Comparison of ENCODE assay signal across 14 cellular contexts in the genomic region with DNA sequence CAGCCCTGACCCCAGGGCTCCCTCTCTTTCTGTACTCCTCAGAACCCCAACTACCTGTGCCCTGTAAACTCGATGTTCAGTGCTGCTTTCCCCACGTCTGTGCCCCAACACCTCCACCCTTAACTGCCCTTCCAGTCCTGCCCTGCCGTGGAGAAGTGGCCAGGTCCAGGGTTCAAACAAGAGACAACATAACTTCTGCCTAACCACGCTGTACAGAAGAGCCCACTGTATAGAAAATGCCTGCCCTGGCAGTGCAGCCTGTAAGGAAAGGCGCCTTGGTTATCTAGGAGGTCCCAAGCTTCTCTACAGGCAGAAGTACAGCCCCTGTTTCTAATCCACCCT. TPM values are rescaled to one million over a fixed set of nuclear protein-coding genes. Genes with fewer than 3 reads are reported as not detected.
A peak's percentile ranks its signal among the peaks of the same experiment; 100 is the strongest.
DNase-seq lines count a peak whose midpoint lies in the region; ATAC-seq lines count a peak whose summit lies in the region.
"Had no signal": no experiment of that assay in that cellular context is flagged by ENCODE, and none has a peak within 500 bp of the region (broad histone marks: within the 10 kb centered on the region; RNA-seq: fewer than 3 reads in every experiment).

No MANE protein-coding gene starts in this region.

- H3K27ac Mint-ChIP-seq in CD4-positive, CD25-positive, alpha-beta regulatory T cell = no peak overlapping the region
- H3K27ac Mint-ChIP-seq in activated naive CD8-positive, alpha-beta T cell = no peak overlapping the region
- peak overlapping the region in 2 of 9 donors; percentile 55 to 84 for H3K27ac Mint-ChIP-seq in naive thymus-derived CD4-positive, alpha-beta T cell

- POLR2A ChIA-PET in naive thymus-derived CD4-positive, alpha-beta T cell (lab: Charles Lee) = no interaction called here

- no peaks in the 10 kb centered on the region for H3K9me3 ChIP-seq in CD4-positive, CD25-positive, alpha-beta regulatory T cell (ENCODE audit: control insufficient read depth in 2 of 2, low read length in 2 of 2)
- H3K9me3 ChIP-seq in naive thymus-derived CD4-positive, alpha-beta T cell (ENCODE audit: control insufficient read depth in 2 of 3, low read length in 3 of 3) = no peaks in the 10 kb centered on the region
- H3K9me3 ChIP-seq: lower lobe of right lung, testis had no signal

- intact Hi-C loops in naive thymus-derived CD4-positive, alpha-beta T cell (cut with micrococcal nuclease) = loop anchor here in 1 of 2 donors (5.0 kb wide), 1 partner anchor 187 kb away; no protein-coding TSS in a partner anchor

- peaks cover 35% of the 10 kb centered on the region for H3K4me1 ChIP-seq in CD4-positive, CD25-positive, alpha-beta regulatory T cell (ENCODE audit: control insufficient read depth, insufficient read depth, low read length, poor library complexity, severe bottlenecking)
- H3K4me1 ChIP-seq in naive thymus-derived CD4-positive, alpha-beta T cell (ENCODE audit: control insufficient read depth in 2 of 2, insufficient read depth in 2 of 2, low read length in 2 of 2) = no peaks in the 10 kb centered on the region
- H3K4me1 ChIP-seq: testis had no signal

- no peaks in the 10 kb centered on the region for H3K36me3 ChIP-seq in CD4-positive, CD25-positive, alpha-beta regulatory T cell (ENCODE audit: control insufficient read depth, insufficient read depth, low read length)
- H3K36me3 ChIP-seq in naive thymus-derived CD4-positive, alpha-beta T cell (ENCODE audit: control insufficient read depth in 2 of 3, insufficient read depth in 3 of 3, low read length in 3 of 3) = no peaks in the 10 kb centered on the region
- H3K36me3 ChIP-seq: lower lobe of right lung had no signal

- H3K4me3 ChIP-seq in CD4-positive, CD25-positive, alpha-beta regulatory T cell (ENCODE audit: low read depth, low read length) = no peak overlapping the region
- no peak overlapping the region for H3K4me3 ChIP-seq in naive thymus-derived CD4-positive, alpha-beta T cell (ENCODE audit: low read length)
- H3K4me3 ChIP-seq: lower lobe of right lung had no signal

- H3K27me3 Mint-ChIP-seq in CD4-positive, CD25-positive, alpha-beta regulatory T cell = peaks cover 84% of the 10 kb centered on the region
- peaks cover 42% of the 10 kb centered on the region for H3K27me3 Mint-ChIP-seq in activated naive CD8-positive, alpha-beta T cell
- peaks cover 67 to 84% (median 74%) of the 10 kb centered on the region in 5 donors for H3K27me3 Mint-ChIP-seq in naive thymus-derived CD4-positive, alpha-beta T cell

- CTCF ChIA-PET in naive thymus-derived CD4-positive, alpha-beta T cell (lab: Charles Lee) = no interaction called here

- no peak for ATAC-seq in CD4-positive, CD25-positive, alpha-beta regulatory T cell (ENCODE audit: low read depth in 2 of 2)
- no peak for ATAC-seq in naive thymus-derived CD4-positive, alpha-beta T cell
- no peak for ATAC-seq in left lobe of liver
- ATAC-seq: esophagus mucosa, sciatic nerve had no signal

- no peak overlapping the region for H3K27ac ChIP-seq in CD4-positive, CD25-positive, alpha-beta regulatory T cell (ENCODE audit: insufficient read depth, low read length, poor library complexity, severe bottlenecking)
- H3K27ac ChIP-seq in naive thymus-derived CD4-positive, alpha-beta T cell (ENCODE audit: low read depth, low read length) = no peak overlapping the region
- H3K27ac ChIP-seq: lower lobe of right lung, testis had no signal

- DNase-seq in CD4-positive, CD25-positive, alpha-beta regulatory T cell = no peak
- DNase-seq in DMS53 (lab: John Stamatoyannopoulos, UW) (peak; percentile 53), MV-4-11 (lab: John Stamatoyannopoulos, UW) (no peak), GM19240 (ENCODE audit: insufficient read length, low spot score) (no peak), left lobe of liver (ENCODE audit: low spot score) (no peak)
- no peak for DNase-seq in naive thymus-derived CD4-positive, alpha-beta T cell
- DNase-seq: lower lobe of right lung, NCI-H524, SIG-M5, testis had no signal

- H3K36me3 Mint-ChIP-seq in CD4-positive, CD25-positive, alpha-beta regulatory T cell = no peaks in the 10 kb centered on the region
- no peaks in the 10 kb centered on the region for H3K36me3 Mint-ChIP-seq in activated naive CD8-positive, alpha-beta T cell
- peaks cover 0 to 11% (median 0%) of the 10 kb centered on the region in 5 donors for H3K36me3 Mint-ChIP-seq in naive thymus-derived CD4-positive, alpha-beta T cell

- H3K9me3 Mint-ChIP-seq in CD4-positive, CD25-positive, alpha-beta regulatory T cell = peaks cover 0 to 8% (median 0%) of the 10 kb centered on the region in 7 donors
- no peaks in the 10 kb centered on the region for H3K9me3 Mint-ChIP-seq in activated naive CD8-positive, alpha-beta T cell (ENCODE audit: low read depth)
- H3K9me3 Mint-ChIP-seq in naive thymus-derived CD4-positive, alpha-beta T cell = peaks cover 0 to 10% (median 0%) of the 10 kb centered on the region in 11 donors

- H3K4me3 Mint-ChIP-seq in CD4-positive, CD25-positive, alpha-beta regulatory T cell = peak overlapping the region; percentile 50 to 80 (median 55)
- H3K4me3 Mint-ChIP-seq in activated naive CD8-positive, alpha-beta T cell = peak overlapping the region; percentile 36
- peak overlapping the region; percentile 20 to 79 (median 61) for H3K4me3 Mint-ChIP-seq in naive thymus-derived CD4-positive, alpha-beta T cell

- peaks cover 0 to 59% (median 37%) of the 10 kb centered on the region in 4 donors for H3K4me1 Mint-ChIP-seq in CD4-positive, CD25-positive, alpha-beta regulatory T cell
- H3K4me1 Mint-ChIP-seq in activated naive CD8-positive, alpha-beta T cell (ENCODE audit: low read depth) = peaks cover 49% of the 10 kb centered on the region
- H3K4me1 Mint-ChIP-seq in naive thymus-derived CD4-positive, alpha-beta T cell = peaks cover 28 to 64% (median 50%) of the 10 kb centered on the region in 7 donors

- peaks cover 21% of the 10 kb centered on the region for H3K27me3 ChIP-seq in CD4-positive, CD25-positive, alpha-beta regulatory T cell (ENCODE audit: control insufficient read depth, insufficient read depth, low read length)
- peaks cover 0 to 14% of the 10 kb centered on the region in 2 donors for H3K27me3 ChIP-seq in naive thymus-derived CD4-positive, alpha-beta T cell (ENCODE audit: control insufficient read depth in 2 of 2, insufficient read depth in 2 of 2, low read length in 2 of 2)
- H3K27me3 ChIP-seq: testis had no signal

RNA-seq across cellular contexts. Expression of a gene that starts 3.4 kb away (rescaled TPM):
- not detected for total RNA-seq in CD4-positive, CD25-positive, alpha-beta regulatory T cell
- not detected for polyA plus RNA-seq in CD4-positive, CD25-positive, alpha-beta regulatory T cell
- total RNA-seq in naive thymus-derived CD4-positive, alpha-beta T cell = not detected
- polyA plus RNA-seq in naive thymus-derived CD4-positive, alpha-beta T cell = not detected
- not detected for total RNA-seq in left lobe of liver
- total RNA-seq: dermis blood vessel endothelial cell, lower lobe of right lung, sciatic nerve had no signal
